In genomic region chr11:641806-642370, GRCh38 we compare ENCODE assay signal across 20 cellular contexts. TPM values are rescaled to one million over a fixed set of nuclear protein-coding genes. Genes with fewer than 3 reads are reported as not detected.
DNase-seq lines count a peak whose midpoint lies in the region; ATAC-seq, FAIRE-seq and TF ChIP-seq lines count a peak whose summit lies in the region.
"Had no signal": no experiment of that assay in that cellular context is flagged by ENCODE, and none has a peak within 500 bp of the region (broad histone marks: within the 10 kb centered on the region; RNA-seq: fewer than 3 reads in every experiment).

No MANE protein-coding gene starts in this region.

- ATAC-seq in natural killer cell treated with Interleukin-12 subunit alpha and Interleukin-12 subunit beta and Interleukin-15 and Interleukin-18, amount 100 ng/mL, for 72 hours, result no peak
- no peak for ATAC-seq in natural killer cell

- H3K4me3 ChIP-seq in SK-N-MC (no peak overlapping the region), neural progenitor cell (no peak overlapping the region)
- H3K4me3 ChIP-seq: A549 had no signal

- peaks cover 31% of the 10 kb centered on the region for H4K20me1 ChIP-seq in neural progenitor cell (ENCODE audit: low read depth)

- H3K9ac ChIP-seq in SK-N-MC (ENCODE audit: insufficient read length) (no peak overlapping the region), neural progenitor cell (no peak overlapping the region)
- H3K9ac ChIP-seq: KMS-11 had no signal

- H3K36me3 Mint-ChIP-seq in natural killer cell treated with Interleukin-12 subunit alpha and Interleukin-12 subunit beta and Interleukin-15 and Interleukin-18, amount 100 ng/mL, for 72 hours, result no peaks in the 10 kb centered on the region
- no peaks in the 10 kb centered on the region for H3K36me3 Mint-ChIP-seq in natural killer cell
- no peaks in the 10 kb centered on the region for H3K36me3 Mint-ChIP-seq in neural progenitor cell

- no peak for FAIRE-seq in H54 (lab: Jason Lieb, UNC)
- FAIRE-seq: A549, RCC 7860 had no signal

- no peak for TF ChIP-seq POLR2A in H54 (IDR thresholded peaks at IDR 0.05; ENCODE audit: low read depth, low read length)

- H3K27ac ChIP-seq in SK-N-MC, result peak overlapping the region; percentile 32; the same call in 1 of the 2 replicates
- no peak overlapping the region for H3K27ac ChIP-seq in neural progenitor cell
- H3K27ac ChIP-seq: KMS-11 had no signal

- H3K4me2 ChIP-seq in neural progenitor cell, result no peak overlapping the region
- H3K4me2 ChIP-seq: KMS-11 had no signal

- H3K4me1 Mint-ChIP-seq in natural killer cell treated with Interleukin-12 subunit alpha and Interleukin-12 subunit beta and Interleukin-15 and Interleukin-18, amount 100 ng/mL, for 72 hours (ENCODE audit: low read depth in 2 of 2), result peaks cover 0 to 7% of the 10 kb centered on the region in 2 donors
- peaks cover 5 to 19% of the 10 kb centered on the region in 2 donors for H3K4me1 Mint-ChIP-seq in natural killer cell
- H3K4me1 Mint-ChIP-seq in neural progenitor cell, result peaks cover 17% of the 10 kb centered on the region

- H2AFZ ChIP-seq in neural progenitor cell (replicated peaks), result no peak overlapping the region

- H3K27me3 Mint-ChIP-seq in natural killer cell treated with Interleukin-12 subunit alpha and Interleukin-12 subunit beta and Interleukin-15 and Interleukin-18, amount 100 ng/mL, for 72 hours, result peaks cover 11 to 14% of the 10 kb centered on the region in 2 donors
- H3K27me3 Mint-ChIP-seq in natural killer cell (ENCODE audit: low read depth in 2 of 2), result peaks cover 8 to 18% of the 10 kb centered on the region in 2 donors
- H3K27me3 Mint-ChIP-seq in neural progenitor cell (ENCODE audit: insufficient read depth, low read depth), result peaks cover 19% of the 10 kb centered on the region

- H3K36me3 ChIP-seq in SK-N-MC (ENCODE audit: insufficient read depth, low read length) (no peaks in the 10 kb centered on the region; the same call in 1 of the 2 replicates), neural progenitor cell (no peaks in the 10 kb centered on the region)
- H3K36me3 ChIP-seq: BE2C had no signal

- peaks cover 42% of the 10 kb centered on the region for H3F3A ChIP-seq in neural progenitor cell (ENCODE audit: low read depth)

- no peak overlapping the region for H3K4me3 Mint-ChIP-seq in natural killer cell treated with Interleukin-12 subunit alpha and Interleukin-12 subunit beta and Interleukin-15 and Interleukin-18, amount 100 ng/mL, for 72 hours
- H3K4me3 Mint-ChIP-seq in natural killer cell (no peak overlapping the region), neural progenitor cell (peak overlapping the region; percentile 35)

- TF ChIP-seq CTCF in natural killer cell (IDR thresholded peaks at IDR 0.05) (no peak), neural progenitor cell (IDR thresholded peaks at IDR 0.05) (no peak)

- intact Hi-C loops in natural killer cell (cut with micrococcal nuclease), result no loop called here

- peaks cover 25% of the 10 kb centered on the region for H3K4me1 ChIP-seq in neural progenitor cell
- H3K4me1 ChIP-seq: BE2C had no signal

- no peaks in the 10 kb centered on the region for H3K9me3 Mint-ChIP-seq in natural killer cell treated with Interleukin-12 subunit alpha and Interleukin-12 subunit beta and Interleukin-15 and Interleukin-18, amount 100 ng/mL, for 72 hours
- H3K9me3 Mint-ChIP-seq in natural killer cell (no peaks in the 10 kb centered on the region), neural progenitor cell (no peaks in the 10 kb centered on the region)

- no peaks in the 10 kb centered on the region for H3K79me2 ChIP-seq in neural progenitor cell (ENCODE audit: low read depth)

- H3K27me3 ChIP-seq in neural progenitor cell, result peaks cover 23% of the 10 kb centered on the region

- H3K9me3 ChIP-seq in SK-N-MC (ENCODE audit: low read depth, low read length) (no peaks in the 10 kb centered on the region), neural progenitor cell (ENCODE audit: low read depth) (no peaks in the 10 kb centered on the region)
- H3K9me3 ChIP-seq: A549, BE2C had no signal

- H3K27ac Mint-ChIP-seq in natural killer cell treated with Interleukin-12 subunit alpha and Interleukin-12 subunit beta and Interleukin-15 and Interleukin-18, amount 100 ng/mL, for 72 hours, result no peak overlapping the region
- H3K27ac Mint-ChIP-seq in natural killer cell (no peak overlapping the region), neural progenitor cell (no peak overlapping the region)

- DNase-seq in natural killer cell treated with Interleukin-12 subunit alpha and Interleukin-12 subunit beta and Interleukin-15 and Interleukin-18, amount 100 ng/mL, for 72 hours (ENCODE audit: low spot score), result peak; percentile 44
- DNase-seq in natural killer cell, result no peak
- no peak for DNase-seq in SK-N-MC (ENCODE audit: low read depth, low spot score)
- DNase-seq in neural progenitor cell (ENCODE audit: low spot score), result no peak
- no peak for DNase-seq in NCI-H2171 (lab: John Stamatoyannopoulos, UW)
- DNase-seq in GM19240 (ENCODE audit: insufficient read length, low spot score), result no peak
- DNase-seq in H54 (ENCODE audit: insufficient read length, low spot score), result no peak
- DNase-seq: BE2C, HCEC 1CT, IMR-90, NCI-H1105 treated with DMSO at 0.1 percent for 48 hours, NCI-H2029 treated with DMSO at 0.1 percent for 48 hours, NCI-H524 treated with DMSO at 0.1 percent for 48 hours, Right ventricle myocardium superior had no signal

RNA-seq across cellular contexts. Expression of gene DRD4, which starts 4.8 kb away (rescaled TPM):
- 1 to 10 TPM in 1 of 2 donors, under 1 TPM in 1; 0.48 to 1.3 TPM for total RNA-seq in natural killer cell treated with Interleukin-12 subunit alpha and Interleukin-12 subunit beta and Interleukin-15 and Interleukin-18, amount 100 ng/mL, for 72 hours
- 1 to 10 TPM in 1 of 3 donors, under 1 TPM in 2; 0.49 to 1.2 (median 0.61) TPM for total RNA-seq in natural killer cell
- 0.97 and 6.6 TPM in 2 replicates for total RNA-seq in neural progenitor cell (ENCODE audit: low replicate concordance)
- total RNA-seq: IMR-90, Right ventricle myocardium superior, SK-MEL-5 had no signal

RNA-seq across cellular contexts. Expression of gene SCT, which starts 14.9 kb away (rescaled TPM):
- not detected for total RNA-seq in natural killer cell treated with Interleukin-12 subunit alpha and Interleukin-12 subunit beta and Interleukin-15 and Interleukin-18, amount 100 ng/mL, for 72 hours
- total RNA-seq in natural killer cell (not detected), neural progenitor cell (ENCODE audit: low replicate concordance) (not detected in 2 replicates)
- total RNA-seq: HT1080, IMR-90, OCI-LY7, Right ventricle myocardium superior, SK-MEL-5 had no signal

RNA-seq across cellular contexts. Expression of gene CDHR5, which starts 17.1 kb away (rescaled TPM):
- not detected for total RNA-seq in natural killer cell treated with Interleukin-12 subunit alpha and Interleukin-12 subunit beta and Interleukin-15 and Interleukin-18, amount 100 ng/mL, for 72 hours
- total RNA-seq in natural killer cell (not detected), neural progenitor cell (ENCODE audit: low replicate concordance) (not detected in 2 replicates)
- total RNA-seq: HT1080, IMR-90, OCI-LY7, Right ventricle myocardium superior, SK-MEL-5 had no signal

RNA-seq across cellular contexts. Expression of gene IRF7, which starts 26.1 kb away (rescaled TPM):
- total RNA-seq in natural killer cell treated with Interleukin-12 subunit alpha and Interleukin-12 subunit beta and Interleukin-15 and Interleukin-18, amount 100 ng/mL, for 72 hours, result 10 to 100 TPM; 33.7 to 34.9 TPM
- total RNA-seq in natural killer cell (10 to 100 TPM; 63.3 to 97.3 (median 77.3) TPM), neural progenitor cell (ENCODE audit: low replicate concordance) (4.3 and 18.4 TPM in 2 replicates)
- total RNA-seq: HT1080 had no signal

RNA-seq across cellular contexts. Expression of gene DEAF1, which starts 53.1 kb away (rescaled TPM):
- 10 to 100 TPM; 23.2 to 83.6 TPM for total RNA-seq in natural killer cell treated with Interleukin-12 subunit alpha and Interleukin-12 subunit beta and Interleukin-15 and Interleukin-18, amount 100 ng/mL, for 72 hours
- total RNA-seq in natural killer cell (10 to 100 TPM; 25.9 to 26.9 (median 26.8) TPM), neural progenitor cell (ENCODE audit: low replicate concordance) (38.4 and 66.4 TPM in 2 replicates)
